ENCODE assay signal across 20 cellular contexts in the genomic region with DNA sequence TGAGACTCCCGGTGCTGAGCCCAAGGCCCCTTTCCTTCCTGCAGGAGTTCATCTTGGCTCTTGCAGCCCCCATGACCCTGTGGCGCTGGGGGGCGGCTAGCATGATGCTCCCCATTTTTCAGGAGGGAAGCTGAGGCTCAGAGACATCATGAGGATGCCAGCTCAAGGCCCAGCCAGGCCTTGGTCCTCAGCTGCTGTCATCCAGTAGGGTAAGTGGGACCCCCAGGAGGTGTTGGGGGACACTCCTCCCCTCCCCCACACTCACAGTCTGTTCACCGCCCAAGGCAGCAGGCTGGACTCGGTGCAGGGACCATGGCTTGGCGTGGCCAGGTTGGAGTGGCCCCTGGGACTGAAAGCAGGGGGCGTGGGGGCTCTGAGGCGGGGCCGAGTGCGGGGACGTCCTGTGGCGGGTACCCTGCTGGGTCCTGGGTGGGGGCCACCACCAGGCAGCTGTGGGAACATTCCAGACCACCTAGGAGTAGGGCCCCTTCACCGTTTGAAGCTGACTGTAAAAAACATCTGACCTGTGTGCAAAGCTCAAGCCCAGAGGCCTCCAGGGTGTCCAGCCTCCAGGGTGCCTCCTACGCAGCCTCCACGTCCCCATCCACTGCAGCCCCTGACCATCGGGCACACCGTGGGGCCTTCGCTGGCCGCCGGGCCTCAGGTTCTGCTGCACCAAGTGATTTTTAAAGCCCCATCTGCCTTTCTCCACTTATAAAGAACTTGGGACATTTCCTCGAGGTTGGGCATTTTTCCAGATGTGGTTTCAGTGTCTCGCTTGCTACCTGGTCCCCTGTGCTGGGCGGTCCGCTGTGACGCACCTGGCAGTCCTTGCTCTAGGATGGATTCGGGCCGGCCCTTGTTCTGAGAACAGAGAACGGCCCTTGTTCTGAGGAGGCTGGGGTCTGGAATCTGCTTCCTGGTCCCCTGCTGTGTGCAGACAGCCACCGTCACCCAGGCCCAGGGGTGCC. TPM values are rescaled to one million over a fixed set of nuclear protein-coding genes. Genes with fewer than 3 reads are reported as not detected.
DNase-seq lines count a peak whose midpoint lies in the region; ATAC-seq and TF ChIP-seq lines count a peak whose summit lies in the region.
"Had no signal": no experiment of that assay in that cellular context is flagged by ENCODE, and none has a peak within 500 bp of the region (broad histone marks: within the 10 kb centered on the region; RNA-seq: fewer than 3 reads in every experiment).

No MANE protein-coding gene starts in this region.

- H3K4me1 Mint-ChIP-seq in MCF 10A (ENCODE audit: insufficient read depth, unreplicated experiment), result peaks cover 17% of the 10 kb centered on the region

- H3K36me3 ChIP-seq in HEK293 (ENCODE audit: control insufficient read depth in 2 of 2, insufficient read depth in 1 of 2, low read length in 2 of 2) (no peaks in the 10 kb centered on the region), muscle layer of colon (ENCODE audit: insufficient read depth, low read length) (no peaks in the 10 kb centered on the region), transverse colon (no peaks in the 10 kb centered on the region)
- H3K36me3 ChIP-seq: right lobe of liver had no signal

- H3K4me3 Mint-ChIP-seq in MCF 10A (ENCODE audit: unreplicated experiment), result no peak overlapping the region
- H3K4me3 Mint-ChIP-seq: activated CD4-positive, alpha-beta memory T cell treated with anti-CD3 and anti-CD28 coated beads for 36 hours; activated naive CD4-positive, alpha-beta T cell treated with anti-CD3 and anti-CD28 coated beads, Interleukin-2, amount 50 U/mL, for 24 hours; endodermal cell had no signal

- TF ChIP-seq CTCF in HEK293 (tag by site-specific recombination; IDR thresholded peaks at IDR 0.05) (no peak), MCF 10A (IDR thresholded peaks at IDR 0.05; ENCODE audit: unreplicated experiment) (no peak), transverse colon (IDR thresholded peaks at IDR 0.05) (no peak)

- peaks cover 10% of the 10 kb centered on the region for H3K4me1 ChIP-seq in HEK293 (ENCODE audit: control insufficient read depth, insufficient read depth, low read length)
- H3K4me1 ChIP-seq in muscle layer of colon (ENCODE audit: insufficient read depth, low read length), result peaks cover 73% of the 10 kb centered on the region
- H3K4me1 ChIP-seq in transverse colon, result peaks cover 35 to 67% (median 50%) of the 10 kb centered on the region in 4 donors

- H3K9me3 ChIP-seq in HEK293 (ENCODE audit: control insufficient read depth, insufficient read depth, low read depth, low read length) (no peaks in the 10 kb centered on the region), muscle layer of colon (ENCODE audit: low read length) (no peaks in the 10 kb centered on the region), transverse colon (no peaks in the 10 kb centered on the region)
- H3K9me3 ChIP-seq: mucosa of descending colon, right lobe of liver had no signal

- CTCF ChIA-PET in HEK293 (lab: Yijun Ruan, JAX), result interaction anchor here (0.6 kb wide), 1 partner anchor 155 kb away, joined by 3 read pairs; no protein-coding TSS in a partner anchor
- CTCF ChIA-PET in MCF 10A (lab: Yijun Ruan, JAX), result interaction anchor here (0.6 to 1.3 kb wide), 2 partner anchors 76 to 231 kb away, joined by 3 to 8 read pairs; no protein-coding TSS in a partner anchor

- peak overlapping the region; percentile 73 for H3K9ac ChIP-seq in muscle layer of colon (ENCODE audit: low read length)

- H3K4me3 ChIP-seq in HEK293 (ENCODE audit: low read depth, low read length) (no peak overlapping the region), muscle layer of colon (ENCODE audit: low read depth in 1 of 2, low read length in 2 of 2) (peak overlapping the region; percentile 15 to 58), transverse colon (no peak overlapping the region)
- H3K4me3 ChIP-seq: mucosa of descending colon, right lobe of liver had no signal

- DNase-seq in MCF 10A (ENCODE audit: unreplicated experiment) (no peak), transverse colon (no peak), cardiac septum (ENCODE audit: low spot score) (no peak), CD1c-positive myeloid dendritic cell (ENCODE audit: extremely low spot score) (no peak), D341Med (ENCODE audit: low spot score) (no peak)
- DNase-seq: activated CD4-positive, alpha-beta memory T cell treated with anti-CD3 and anti-CD28 coated beads for 36 hours; DMS53; endodermal cell; NCI-H1048; NCI-H2081; NCI-H524; right lobe of liver; SIG-M5; T-helper 1 cell had no signal

- in situ Hi-C loops in transverse colon (cut with MboI; ENCODE audit: low pct_ligation_motif_present in 1 of 4, low pct_unique_long_range_greater_than_20kb in 1 of 4, low sequenced_read_pairs in 3 of 4), result no loop called here

- no peaks in the 10 kb centered on the region for H3K36me3 Mint-ChIP-seq in MCF 10A (ENCODE audit: insufficient read depth, unreplicated experiment)
- H3K36me3 Mint-ChIP-seq: activated CD4-positive, alpha-beta memory T cell treated with anti-CD3 and anti-CD28 coated beads for 36 hours; activated naive CD4-positive, alpha-beta T cell treated with anti-CD3 and anti-CD28 coated beads, Interleukin-2, amount 50 U/mL, for 24 hours had no signal

- no peaks in the 10 kb centered on the region for H3K9me3 Mint-ChIP-seq in MCF 10A (ENCODE audit: unreplicated experiment)
- H3K9me3 Mint-ChIP-seq: activated CD4-positive, alpha-beta memory T cell treated with anti-CD3 and anti-CD28 coated beads for 36 hours; activated naive CD4-positive, alpha-beta T cell treated with anti-CD3 and anti-CD28 coated beads, Interleukin-2, amount 50 U/mL, for 24 hours; endodermal cell had no signal

- H3K27ac ChIP-seq in HEK293 (ENCODE audit: extremely low read depth, low read depth, low read length) (no peak overlapping the region), muscle layer of colon (ENCODE audit: low read depth, low read length) (peak overlapping the region; percentile 98), transverse colon (peak overlapping the region; percentile 93 to 99 (median 98))
- H3K27ac ChIP-seq: HL-60, right lobe of liver had no signal

- no peak for TF ChIP-seq POLR2A in transverse colon (IDR thresholded peaks at IDR 0.05)

- no TSS peak for BruUV-seq in MCF 10A (replicated peaks; lab: Mats Ljungman, UMichigan)

- no peak for ATAC-seq in HG03108 (IDR thresholded peaks at IDR 0.05; ENCODE audit: unreplicated experiment)
- ATAC-seq: mucosa of descending colon, right lobe of liver had no signal

- no peak for TF ChIP-seq EP300 in transverse colon (IDR thresholded peaks at IDR 0.05; ENCODE audit: low read depth)

- intact Hi-C loops in MCF 10A (cut with micrococcal nuclease) (loop anchor here (5.0 kb wide), 1 partner anchor 62 kb away; no protein-coding TSS in a partner anchor), transverse colon (cut with DNase I; ENCODE audit: low total_unique reads) (no loop called here), cardiac septum (cut with DNase I) (loop anchor here (5.0 kb wide), 2 partner anchors 62 to 68 kb away; no protein-coding TSS in a partner anchor)

- POLR2A ChIA-PET in HEK293 (lab: Yijun Ruan, JAX), result interaction anchor here (1.0 kb wide), 1 partner anchor 10 kb away, joined by 3 read pairs; no protein-coding TSS in a partner anchor
- POLR2A ChIA-PET in MCF 10A (lab: Yijun Ruan, JAX), result interaction anchor here (1.0 to 3.8 kb wide), 6 partner anchors 9 to 76 kb away, joined by 3 to 33 read pairs (median 7); no protein-coding TSS in a partner anchor

- H3K27me3 Mint-ChIP-seq in MCF 10A (ENCODE audit: insufficient read depth, unreplicated experiment), result no peaks in the 10 kb centered on the region
- H3K27me3 Mint-ChIP-seq: activated CD4-positive, alpha-beta memory T cell treated with anti-CD3 and anti-CD28 coated beads for 36 hours; activated naive CD4-positive, alpha-beta T cell treated with anti-CD3 and anti-CD28 coated beads, Interleukin-2, amount 50 U/mL, for 24 hours had no signal

- H3K27ac Mint-ChIP-seq in MCF 10A (ENCODE audit: low read depth, unreplicated experiment), result peak overlapping the region; percentile 86
- H3K27ac Mint-ChIP-seq: activated CD4-positive, alpha-beta memory T cell treated with anti-CD3 and anti-CD28 coated beads for 36 hours; endodermal cell had no signal

- WGBS in transverse colon (ENCODE audit: low coverage in 1 of 2), 2 donors, result 79% methylated on average over 20 of the region's 29 CpGs; no CpG with 5 or more reads in 1 of the 2 donors

- no peaks in the 10 kb centered on the region for H3K27me3 ChIP-seq in muscle layer of colon (ENCODE audit: control insufficient read depth in 1 of 2, insufficient read depth in 2 of 2, low read length in 2 of 2)
- no peaks in the 10 kb centered on the region for H3K27me3 ChIP-seq in transverse colon
- H3K27me3 ChIP-seq: right lobe of liver had no signal

TF ChIP-seq in HEK293, 187 proteins besides CTCF, POLR2A, EP300 and RAD21 (continues in another document):
- TF ChIP-seq ZNF211 (tag by site-specific recombination; IDR thresholded peaks at IDR 0.05; ENCODE audit: low read depth), result no peak
- TF ChIP-seq, protein P1, sequence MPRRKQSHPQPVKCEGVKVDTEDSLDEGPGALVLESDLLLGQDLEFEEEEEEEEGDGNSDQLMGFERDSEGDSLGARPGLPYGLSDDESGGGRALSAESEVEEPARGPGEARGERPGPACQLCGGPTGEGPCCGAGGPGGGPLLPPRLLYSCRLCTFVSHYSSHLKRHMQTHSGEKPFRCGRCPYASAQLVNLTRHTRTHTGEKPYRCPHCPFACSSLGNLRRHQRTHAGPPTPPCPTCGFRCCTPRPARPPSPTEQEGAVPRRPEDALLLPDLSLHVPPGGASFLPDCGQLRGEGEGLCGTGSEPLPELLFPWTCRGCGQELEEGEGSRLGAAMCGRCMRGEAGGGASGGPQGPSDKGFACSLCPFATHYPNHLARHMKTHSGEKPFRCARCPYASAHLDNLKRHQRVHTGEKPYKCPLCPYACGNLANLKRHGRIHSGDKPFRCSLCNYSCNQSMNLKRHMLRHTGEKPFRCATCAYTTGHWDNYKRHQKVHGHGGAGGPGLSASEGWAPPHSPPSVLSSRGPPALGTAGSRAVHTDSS (tag by site-specific recombination; IDR thresholded peaks at IDR 0.05), result no peak
- no peak for TF ChIP-seq ZNF473 (tag by site-specific recombination; IDR thresholded peaks at IDR 0.05)
- no peak for TF ChIP-seq ZNF514 (tag by site-specific recombination; IDR thresholded peaks at IDR 0.05)
- TF ChIP-seq, protein P2, sequence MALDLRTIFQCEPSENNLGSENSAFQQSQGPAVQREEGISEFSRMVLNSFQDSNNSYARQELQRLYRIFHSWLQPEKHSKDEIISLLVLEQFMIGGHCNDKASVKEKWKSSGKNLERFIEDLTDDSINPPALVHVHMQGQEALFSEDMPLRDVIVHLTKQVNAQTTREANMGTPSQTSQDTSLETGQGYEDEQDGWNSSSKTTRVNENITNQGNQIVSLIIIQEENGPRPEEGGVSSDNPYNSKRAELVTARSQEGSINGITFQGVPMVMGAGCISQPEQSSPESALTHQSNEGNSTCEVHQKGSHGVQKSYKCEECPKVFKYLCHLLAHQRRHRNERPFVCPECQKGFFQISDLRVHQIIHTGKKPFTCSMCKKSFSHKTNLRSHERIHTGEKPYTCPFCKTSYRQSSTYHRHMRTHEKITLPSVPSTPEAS (tag by site-specific recombination; IDR thresholded peaks at IDR 0.05), result no peak
- no peak for TF ChIP-seq KLF8 (tag by site-specific recombination; IDR thresholded peaks at IDR 0.05)
- no peak for TF ChIP-seq ZNF324 (tag by site-specific recombination; IDR thresholded peaks at IDR 0.05)

RNA-seq across cellular contexts. Expression of gene NOTCH1, which starts 3.4 kb away (rescaled TPM):
- total RNA-seq in MCF 10A (2022), result 37.5 and 53.4 TPM in 2 replicates
- 100 to 1,000 TPM in 2 of 4 donors, 10 to 100 TPM in 2; 48.2 to 154 (median 98.2) TPM for total RNA-seq in transverse colon
- 29.7 TPM for total RNA-seq in cardiac septum

Comparison
In these comparisons a context has a peak if more than half of its experiments do, and no peak if none do; other contexts are left out.
1. H3K4me3 ChIP-seq: peak in muscle layer of colon (2 of 2); none in HEK293 (single experiment) and transverse colon (0 of 4).